Comparison of ENCODE assay signal across 18 cellular contexts in genomic region chr6:85096976-85097375, GRCh38.
"Had no signal": no experiment of that assay in that cellular context is flagged by ENCODE, and none has a peak within 500 bp of the region (broad histone marks: within the 10 kb centered on the region; RNA-seq: fewer than 3 reads in every experiment).

No MANE protein-coding gene starts in this region.

- H3K4me1 Mint-ChIP-seq: natural killer cell had no signal

- H3K27ac Mint-ChIP-seq: activated naive CD4-positive, alpha-beta T cell treated with anti-CD3 and anti-CD28 coated beads, Interleukin-2, amount 50 U/mL, for 72 hours; natural killer cell; stimulated activated naive CD8-positive, alpha-beta T cell treated with anti-CD3 and anti-CD28 coated beads, Interleukin-15, Interleukin-2, amounts not matched to agents 100 ng/mL and 50 ng/mL, for 24 hours had no signal

- H3K4me2 ChIP-seq: hepatocyte had no signal

- H3K4me3 ChIP-seq: adrenal gland, hepatocyte, pancreas, right lobe of liver, suprapubic skin, transverse colon had no signal

- H3K36me3 Mint-ChIP-seq: natural killer cell had no signal

- H3K27me3 Mint-ChIP-seq: stimulated activated naive CD8-positive, alpha-beta T cell treated with anti-CD3 and anti-CD28 coated beads, Interleukin-15, Interleukin-2, amounts not matched to agents 100 ng/mL and 50 ng/mL, for 24 hours had no signal

- H3K27ac ChIP-seq: adrenal gland, hepatocyte, pancreas, right lobe of liver, suprapubic skin, transverse colon, VCaP had no signal

- ATAC-seq: activated naive CD4-positive, alpha-beta T cell treated with anti-CD3 and anti-CD28 coated beads, Interleukin-2, amount 50 U/mL, for 72 hours; left cardiac atrium; natural killer cell; pancreas; right lobe of liver had no signal

- H3K27me3 ChIP-seq: adrenal gland, hepatocyte, pancreas, right lobe of liver, suprapubic skin, transverse colon had no signal

- H3K9me3 ChIP-seq: adrenal gland, pancreas had no signal

- H3K36me3 ChIP-seq: adrenal gland, pancreas, right lobe of liver, suprapubic skin, transverse colon had no signal

- H3K79me2 ChIP-seq: hepatocyte had no signal

- H3K4me3 Mint-ChIP-seq: natural killer cell; stimulated activated naive CD8-positive, alpha-beta T cell treated with anti-CD3 and anti-CD28 coated beads, Interleukin-15, Interleukin-2, amounts not matched to agents 100 ng/mL and 50 ng/mL, for 24 hours had no signal

- H3K4me1 ChIP-seq: adrenal gland, pancreas, right lobe of liver, suprapubic skin, transverse colon had no signal

- DNase-seq: activated CD4-positive, CD25-positive, alpha-beta regulatory T cell treated with anti-CD3 and anti-CD28 coated beads, Interleukin-2, amount 50 U/mL, for 72 hours; activated gamma-delta T cell treated with Interleukin-2 at 50 U/mL for 16 hours; adrenal gland; effector CD4-positive, alpha-beta T cell; left cardiac atrium; natural killer cell; right lobe of liver; small intestine; stimulated activated CD4-positive, alpha-beta T cell treated with anti-CD3 and anti-CD28 coated beads, Interleukin-15, amount 100 ng/mL, for 24 hours; stimulated activated CD4-positive, alpha-beta T cell treated with anti-CD3 and anti-CD28 coated beads, Interleukin-2, amount 100 ng/mL, for 48 hours; T-helper 1 cell; transverse colon had no signal

- H2AFZ ChIP-seq: hepatocyte had no signal
